17 cellular contexts compared by ENCODE assay signal in genomic region chr4:184322328-184323025, GRCh38.
"Had no signal": no experiment of that assay in that cellular context is flagged by ENCODE, and none has a peak within 500 bp of the region (broad histone marks: within the 10 kb centered on the region; RNA-seq: fewer than 3 reads in every experiment).

No MANE protein-coding gene starts in this region.

- H3K27ac ChIP-seq: body of pancreas, esophagus squamous epithelium, spleen had no signal

- FAIRE-seq: islet of Langerhans had no signal

- H3K9me3 Mint-ChIP-seq: activated naive CD4-positive, alpha-beta T cell treated with anti-CD3 and anti-CD28 coated beads, Interleukin-2, amount 10 ng/mL, durations not matched to agents 7 days and 5 days; activated T-helper 2 cell treated with anti-CD3 and anti-CD28 coated beads, Interferon-gamma antibody, Interleukin-2, Interleukin-4, amounts not matched to agents 10 μg/mL and 5 μg/mL and 100 μg/mL, durations not matched to agents 14 hours and 24 hours and 36 hours; memory B cell; natural killer cell treated with Interleukin-12 subunit alpha and Interleukin-12 subunit beta and Interleukin-15 and Interleukin-18, amount 100 ng/mL, for 72 hours had no signal

- H3K36me3 Mint-ChIP-seq: activated naive CD4-positive, alpha-beta T cell treated with anti-CD3 and anti-CD28 coated beads, Interleukin-2, amount 10 ng/mL, durations not matched to agents 7 days and 5 days; memory B cell; natural killer cell treated with Interleukin-12 subunit alpha and Interleukin-12 subunit beta and Interleukin-15 and Interleukin-18, amount 100 ng/mL, for 72 hours had no signal

- H3K4me1 Mint-ChIP-seq: endodermal cell had no signal

- H3K27me3 Mint-ChIP-seq: memory B cell; natural killer cell treated with Interleukin-12 subunit alpha and Interleukin-12 subunit beta and Interleukin-15 and Interleukin-18, amount 100 ng/mL, for 72 hours had no signal

- H3K27ac Mint-ChIP-seq: activated naive CD4-positive, alpha-beta T cell treated with anti-CD3 and anti-CD28 coated beads, Interleukin-2, amount 10 ng/mL, durations not matched to agents 7 days and 5 days; activated T-helper 2 cell treated with anti-CD3 and anti-CD28 coated beads, Interferon-gamma antibody, Interleukin-2, Interleukin-4, amounts not matched to agents 10 μg/mL and 5 μg/mL and 100 μg/mL, durations not matched to agents 14 hours and 24 hours and 36 hours; endodermal cell; memory B cell had no signal

- ATAC-seq: body of pancreas; left lobe of liver; natural killer cell treated with Interleukin-12 subunit alpha and Interleukin-12 subunit beta and Interleukin-15 and Interleukin-18, amount 100 ng/mL, for 72 hours; sciatic nerve had no signal

- H3K4me3 Mint-ChIP-seq: activated naive CD4-positive, alpha-beta T cell treated with anti-CD3 and anti-CD28 coated beads, Interleukin-2, amount 10 ng/mL, durations not matched to agents 7 days and 5 days; endodermal cell; memory B cell; natural killer cell treated with Interleukin-12 subunit alpha and Interleukin-12 subunit beta and Interleukin-15 and Interleukin-18, amount 100 ng/mL, for 72 hours had no signal

- DNase-seq: activated naive CD4-positive, alpha-beta T cell treated with anti-CD3 and anti-CD28 coated beads, Interleukin-2, amount 10 ng/mL, durations not matched to agents 7 days and 5 days; activated T-cell treated with anti-CD3 and anti-CD28 coated beads for 4 hours; body of pancreas; endodermal cell; esophagus squamous epithelium; foreskin fibroblast; nucleus accumbens; spleen; stimulated activated CD4-positive, alpha-beta T cell treated with anti-CD3 and anti-CD28 coated beads, Interleukin-1b, Interleukin-23, amount 100 ng/mL, for 48 hours; stimulated activated naive CD4-positive, alpha-beta T cell treated with Interleukin-2 at 50 U/mL for 16 hours; trophoblast cell had no signal
